In genomic region chr21:15066231-15066577, GRCh38 we compare ENCODE assay signal across 8 cellular contexts. TPM values are rescaled to one million over a fixed set of nuclear protein-coding genes. Genes with fewer than 3 reads are reported as not detected.
DNase-seq lines count a peak whose midpoint lies in the region; ATAC-seq and TF ChIP-seq lines count a peak whose summit lies in the region.

No MANE protein-coding gene starts in this region.

- peak overlapping the region; percentile 89 to 96 for H3K27ac Mint-ChIP-seq in natural killer cell treated with Interleukin-12 subunit alpha and Interleukin-12 subunit beta and Interleukin-15 and Interleukin-18, amount 100 ng/mL, for 72 hours

- peaks cover 0 to 4% (median 0%) of the 10 kb centered on the region in 11 experiments; a peak in 2 of 22 replicates for H3K36me3 ChIP-seq in BLaER1 treated with 17β-estradiol and CSF1 and Interleukin-3, amounts not matched to agents 10 nM and 100 nM

- no peak for ATAC-seq in natural killer cell treated with Interleukin-12 subunit alpha and Interleukin-12 subunit beta and Interleukin-15 and Interleukin-18, amount 100 ng/mL, for 72 hours

- peak overlapping the region; percentile 96 to 100 (median 98) for H3K27ac ChIP-seq in BLaER1 treated with 17β-estradiol and CSF1 and Interleukin-3, amounts not matched to agents 10 nM and 100 nM
- H3K27ac ChIP-seq in dorsolateral prefrontal cortex = peak overlapping the region in 58 of 59 donors; percentile 77 to 98 (median 94)

- peaks cover 0 to 33% (median 15%) of the 10 kb centered on the region in 11 experiments; a peak in 12 of 22 replicates for H4K20me1 ChIP-seq in BLaER1 treated with 17β-estradiol and CSF1 and Interleukin-3, amounts not matched to agents 10 nM and 100 nM

- H3K27me3 Mint-ChIP-seq in natural killer cell treated with Interleukin-12 subunit alpha and Interleukin-12 subunit beta and Interleukin-15 and Interleukin-18, amount 100 ng/mL, for 72 hours = peaks cover 0 to 4% of the 10 kb centered on the region in 2 donors

- peak overlapping the region; percentile 66 to 91 (median 80) for H3K4me2 ChIP-seq in BLaER1 treated with 17β-estradiol and CSF1 and Interleukin-3, amounts not matched to agents 10 nM and 100 nM

- 0 out of 22 replicates have a peak, but pooled peaks cover 0 to 4% (median 0%) of the 10 kb centered on the region in 11 experiments for H3K9me3 ChIP-seq in BLaER1 treated with 17β-estradiol and CSF1 and Interleukin-3, amounts not matched to agents 10 nM and 100 nM (replicated peaks in 1 of 11)

- intact Hi-C loops in dorsolateral prefrontal cortex (cut with DNase I) = loop anchor here in 1 of 2 donors (5.0 to 10.0 kb wide), 3 partner anchors 199 to 681 kb away; partner anchors contain the start of gene HSPA13

- H3K36me3 Mint-ChIP-seq in natural killer cell treated with Interleukin-12 subunit alpha and Interleukin-12 subunit beta and Interleukin-15 and Interleukin-18, amount 100 ng/mL, for 72 hours = no peaks in the 10 kb centered on the region

- DNase-seq in NCI-H526 treated with DMSO at 0.1 percent for 48 hours (lab: John Stamatoyannopoulos, UW) = peak; percentile 43
- no peak for DNase-seq in dorsolateral prefrontal cortex
- no peak for DNase-seq in natural killer cell treated with Interleukin-12 subunit alpha and Interleukin-12 subunit beta and Interleukin-15 and Interleukin-18, amount 100 ng/mL, for 72 hours (ENCODE audit: low spot score)
- no peak for DNase-seq in NCI-H1436 treated with DMSO at 0.1 percent for 48 hours (lab: John Stamatoyannopoulos, UW)
- DNase-seq in stimulated activated naive CD4-positive, alpha-beta T cell treated with Interleukin-2 at 50 U/mL for 16 hours (lab: John Stamatoyannopoulos, UW) = no peak
- no peak for DNase-seq in NCI-H2029 (lab: John Stamatoyannopoulos, UW)
- DNase-seq in NCI-H69 (lab: John Stamatoyannopoulos, UW) = no peak

- H3K4me3 ChIP-seq in BLaER1 treated with 17β-estradiol and CSF1 and Interleukin-3, amounts not matched to agents 10 nM and 100 nM = peak overlapping the region; percentile 88 to 99 (median 94)
- H3K4me3 ChIP-seq in dorsolateral prefrontal cortex = peak overlapping the region; percentile 49 to 97 (median 89)

- H3K27me3 ChIP-seq in BLaER1 treated with 17β-estradiol and CSF1 and Interleukin-3, amounts not matched to agents 10 nM and 100 nM = no peaks in the 10 kb centered on the region
- H3K27me3 ChIP-seq in dorsolateral prefrontal cortex = no peaks in the 10 kb centered on the region

- H3K9me3 Mint-ChIP-seq in natural killer cell treated with Interleukin-12 subunit alpha and Interleukin-12 subunit beta and Interleukin-15 and Interleukin-18, amount 100 ng/mL, for 72 hours = no peaks in the 10 kb centered on the region

- peak overlapping the region; percentile 95 for H3K4me3 Mint-ChIP-seq in natural killer cell treated with Interleukin-12 subunit alpha and Interleukin-12 subunit beta and Interleukin-15 and Interleukin-18, amount 100 ng/mL, for 72 hours

- peaks cover 16 to 31% (median 25%) of the 10 kb centered on the region in 10 experiments for H3K4me1 ChIP-seq in BLaER1 treated with 17β-estradiol and CSF1 and Interleukin-3, amounts not matched to agents 10 nM and 100 nM

- TF ChIP-seq CTCF in dorsolateral prefrontal cortex (IDR thresholded peaks at IDR 0.05 in 54 of 56, conservative IDR thresholded peaks at IDR 0.05 in 2 of 56; ENCODE audit: low read depth in 1 of 56, partially characterized antibody in 56 of 56) = no peak

- H3K9ac ChIP-seq in BLaER1 treated with 17β-estradiol and CSF1 and Interleukin-3, amounts not matched to agents 10 nM and 100 nM = peak overlapping the region; percentile 98 to 100 (median 99)

- H3K4me1 Mint-ChIP-seq in natural killer cell treated with Interleukin-12 subunit alpha and Interleukin-12 subunit beta and Interleukin-15 and Interleukin-18, amount 100 ng/mL, for 72 hours (ENCODE audit: low read depth in 2 of 2) = peaks cover 33% of the 10 kb centered on the region in 2 donors

RNA-seq across cellular contexts. Expression of gene NRIP1, which starts 1.4 kb away (rescaled TPM):
- total RNA-seq in dorsolateral prefrontal cortex = 10 to 100 TPM; 24.3 to 54.6 (median 39.1) TPM
- total RNA-seq in natural killer cell treated with Interleukin-12 subunit alpha and Interleukin-12 subunit beta and Interleukin-15 and Interleukin-18, amount 100 ng/mL, for 72 hours = 10 to 100 TPM; 16.0 to 24.8 TPM
